Comparison of ENCODE assay signal across 2 cellular contexts in the genomic region with DNA sequence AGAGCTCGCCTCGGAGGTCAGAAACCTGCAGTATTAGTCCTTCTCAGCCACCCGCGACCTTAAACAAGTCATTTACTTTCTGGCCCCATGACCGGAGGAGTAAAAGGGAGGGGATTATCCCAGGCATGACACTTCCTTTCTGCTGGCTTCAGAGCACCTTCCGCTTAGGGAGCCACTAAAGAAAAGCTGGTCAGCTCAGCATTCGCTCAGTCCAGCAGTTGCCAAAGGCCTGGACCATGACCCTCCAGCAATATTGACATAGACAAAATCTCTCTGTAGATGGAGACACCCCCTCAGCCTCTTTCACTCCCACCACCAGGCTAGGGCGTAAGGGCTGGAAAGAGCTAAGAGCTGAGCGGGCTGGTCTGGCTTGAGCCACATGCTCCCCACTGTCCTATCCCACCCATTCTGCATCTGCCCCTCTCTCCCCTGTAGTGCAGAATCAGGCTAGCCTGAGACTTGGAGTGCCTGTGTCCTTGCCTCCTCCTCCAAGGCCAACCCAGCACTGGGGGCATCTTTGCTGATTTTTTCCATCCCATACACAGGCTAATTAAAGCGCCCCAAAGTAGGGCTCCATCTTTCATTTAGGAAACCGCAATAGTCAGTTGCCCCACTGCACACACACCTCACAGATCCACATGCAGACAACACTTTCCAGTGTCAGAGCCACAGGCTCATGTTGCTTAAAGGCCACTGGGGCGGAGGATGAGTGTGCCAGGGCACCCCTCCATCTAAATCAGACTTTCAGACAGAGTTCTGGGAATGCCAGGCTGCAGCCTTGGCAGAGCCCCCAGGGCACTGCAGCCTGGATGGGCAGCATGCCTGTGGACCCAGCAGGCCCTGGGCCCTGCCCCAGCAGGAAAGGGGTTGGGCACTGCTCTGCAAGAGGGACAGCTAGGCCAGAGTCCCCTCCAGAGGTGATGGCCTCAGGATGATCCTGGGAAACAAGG.
TF ChIP-seq lines count a peak whose summit lies in the region.

No MANE protein-coding gene starts in this region.

TF ChIP-seq in SK-N-SH, 30 proteins besides CTCF, POLR2A, EP300 and RAD21:
- TF ChIP-seq RFX5 (IDR thresholded peaks at IDR 0.05; ENCODE audit: low read length) (no peak), NFIC (IDR thresholded peaks at IDR 0.05; ENCODE audit: borderline replicate concordance) (no peak), RXRA (IDR thresholded peaks at IDR 0.05; ENCODE audit: borderline replicate concordance, low read depth) (no peak), FOXM1 (IDR thresholded peaks at IDR 0.05; ENCODE audit: low read depth) (no peak), JUND (IDR thresholded peaks at IDR 0.05) (no peak)
- TF ChIP-seq, protein P1, sequence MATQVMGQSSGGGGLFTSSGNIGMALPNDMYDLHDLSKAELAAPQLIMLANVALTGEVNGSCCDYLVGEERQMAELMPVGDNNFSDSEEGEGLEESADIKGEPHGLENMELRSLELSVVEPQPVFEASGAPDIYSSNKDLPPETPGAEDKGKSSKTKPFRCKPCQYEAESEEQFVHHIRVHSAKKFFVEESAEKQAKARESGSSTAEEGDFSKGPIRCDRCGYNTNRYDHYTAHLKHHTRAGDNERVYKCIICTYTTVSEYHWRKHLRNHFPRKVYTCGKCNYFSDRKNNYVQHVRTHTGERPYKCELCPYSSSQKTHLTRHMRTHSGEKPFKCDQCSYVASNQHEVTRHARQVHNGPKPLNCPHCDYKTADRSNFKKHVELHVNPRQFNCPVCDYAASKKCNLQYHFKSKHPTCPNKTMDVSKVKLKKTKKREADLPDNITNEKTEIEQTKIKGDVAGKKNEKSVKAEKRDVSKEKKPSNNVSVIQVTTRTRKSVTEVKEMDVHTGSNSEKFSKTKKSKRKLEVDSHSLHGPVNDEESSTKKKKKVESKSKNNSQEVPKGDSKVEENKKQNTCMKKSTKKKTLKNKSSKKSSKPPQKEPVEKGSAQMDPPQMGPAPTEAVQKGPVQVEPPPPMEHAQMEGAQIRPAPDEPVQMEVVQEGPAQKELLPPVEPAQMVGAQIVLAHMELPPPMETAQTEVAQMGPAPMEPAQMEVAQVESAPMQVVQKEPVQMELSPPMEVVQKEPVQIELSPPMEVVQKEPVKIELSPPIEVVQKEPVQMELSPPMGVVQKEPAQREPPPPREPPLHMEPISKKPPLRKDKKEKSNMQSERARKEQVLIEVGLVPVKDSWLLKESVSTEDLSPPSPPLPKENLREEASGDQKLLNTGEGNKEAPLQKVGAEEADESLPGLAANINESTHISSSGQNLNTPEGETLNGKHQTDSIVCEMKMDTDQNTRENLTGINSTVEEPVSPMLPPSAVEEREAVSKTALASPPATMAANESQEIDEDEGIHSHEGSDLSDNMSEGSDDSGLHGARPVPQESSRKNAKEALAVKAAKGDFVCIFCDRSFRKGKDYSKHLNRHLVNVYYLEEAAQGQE (IDR thresholded peaks at IDR 0.05; ENCODE audit: low read depth, low read length), result no peak

TF ChIP-seq in SK-N-SH treated with all-trans-retinoic acid at 6 μM for 48 hours, 23 proteins besides CTCF, POLR2A, EP300 and RAD21:
- TF ChIP-seq, protein P2, sequence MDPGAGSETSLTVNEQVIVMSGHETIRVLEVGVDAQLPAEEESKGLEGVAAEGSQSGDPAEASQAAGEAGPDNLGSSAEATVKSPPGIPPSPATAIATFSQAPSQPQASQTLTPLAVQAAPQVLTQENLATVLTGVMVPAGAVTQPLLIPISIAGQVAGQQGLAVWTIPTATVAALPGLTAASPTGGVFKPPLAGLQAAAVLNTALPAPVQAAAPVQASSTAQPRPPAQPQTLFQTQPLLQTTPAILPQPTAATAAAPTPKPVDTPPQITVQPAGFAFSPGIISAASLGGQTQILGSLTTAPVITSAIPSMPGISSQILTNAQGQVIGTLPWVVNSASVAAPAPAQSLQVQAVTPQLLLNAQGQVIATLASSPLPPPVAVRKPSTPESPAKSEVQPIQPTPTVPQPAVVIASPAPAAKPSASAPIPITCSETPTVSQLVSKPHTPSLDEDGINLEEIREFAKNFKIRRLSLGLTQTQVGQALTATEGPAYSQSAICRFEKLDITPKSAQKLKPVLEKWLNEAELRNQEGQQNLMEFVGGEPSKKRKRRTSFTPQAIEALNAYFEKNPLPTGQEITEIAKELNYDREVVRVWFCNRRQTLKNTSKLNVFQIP (CRISPR knock-in tag; IDR thresholded peaks at IDR 0.05; ENCODE audit: borderline replicate concordance, low read depth), result no peak
- TF ChIP-seq ZNF70 (CRISPR knock-in tag; IDR thresholded peaks at IDR 0.05), result no peak
